Comparison of ENCODE assay signal across 3 cellular contexts in genomic region chr10:122203180-122203579, GRCh38.
DNase-seq lines count a peak whose midpoint lies in the region; ATAC-seq and TF ChIP-seq lines count a peak whose summit lies in the region.
"Not testable (repeated sequence)": the region's sequence is repeated elsewhere in the genome, so short reads cannot be mapped to it uniquely, and the experiment has no call there.

No MANE protein-coding gene starts in this region.

- WGBS in aorta, 2 donors, result 90 to 98% methylated on average over 8 to 33 of the region's 33 CpGs

- not testable (repeated sequence) for H3K4me3 ChIP-seq in lower lobe of right lung; aorta (ENCODE audit: low read length in 2 of 2)

- intact Hi-C loops in lower lobe of right lung (cut with DNase I); aorta (cut with DNase I): not testable (repeated sequence)

- not testable (repeated sequence) for H3K27me3 ChIP-seq in lower lobe of right lung (ENCODE audit: low read depth); aorta (ENCODE audit: control insufficient read depth in 1 of 2, insufficient read depth in 2 of 2, low read length in 1 of 2)

- not testable (repeated sequence) for ATAC-seq in lower lobe of right lung; aorta (ENCODE audit: low FRiP score)

- not testable (repeated sequence) for H3K9me3 ChIP-seq in lower lobe of right lung; aorta (ENCODE audit: control insufficient read depth, low read length)

- H3K4me1 ChIP-seq in lower lobe of right lung; aorta (ENCODE audit: control insufficient read depth in 1 of 2, insufficient read depth in 2 of 2, low read length in 2 of 2): not testable (repeated sequence)

- not testable (repeated sequence) for TF ChIP-seq CTCF in lower lobe of right lung (IDR thresholded peaks at IDR 0.05)

- H3K27ac ChIP-seq in lower lobe of right lung; aorta (ENCODE audit: low read depth in 1 of 2, low read length in 2 of 2): not testable (repeated sequence)

- peaks cover 28% of the 10 kb centered on the region for H3K36me3 ChIP-seq in lower lobe of right lung
- H3K36me3 ChIP-seq in aorta (ENCODE audit: control insufficient read depth in 1 of 2, insufficient read depth in 2 of 2, low read length in 1 of 2), result not testable (repeated sequence)

- peak; percentile 12 for DNase-seq in activated gamma-delta T cell (lab: John Stamatoyannopoulos, UW)
- DNase-seq in lower lobe of right lung, result peak; percentile 10
- peak; percentile 8 to 24 for DNase-seq in aorta
